19 cellular contexts compared by ENCODE assay signal in the genomic region with DNA sequence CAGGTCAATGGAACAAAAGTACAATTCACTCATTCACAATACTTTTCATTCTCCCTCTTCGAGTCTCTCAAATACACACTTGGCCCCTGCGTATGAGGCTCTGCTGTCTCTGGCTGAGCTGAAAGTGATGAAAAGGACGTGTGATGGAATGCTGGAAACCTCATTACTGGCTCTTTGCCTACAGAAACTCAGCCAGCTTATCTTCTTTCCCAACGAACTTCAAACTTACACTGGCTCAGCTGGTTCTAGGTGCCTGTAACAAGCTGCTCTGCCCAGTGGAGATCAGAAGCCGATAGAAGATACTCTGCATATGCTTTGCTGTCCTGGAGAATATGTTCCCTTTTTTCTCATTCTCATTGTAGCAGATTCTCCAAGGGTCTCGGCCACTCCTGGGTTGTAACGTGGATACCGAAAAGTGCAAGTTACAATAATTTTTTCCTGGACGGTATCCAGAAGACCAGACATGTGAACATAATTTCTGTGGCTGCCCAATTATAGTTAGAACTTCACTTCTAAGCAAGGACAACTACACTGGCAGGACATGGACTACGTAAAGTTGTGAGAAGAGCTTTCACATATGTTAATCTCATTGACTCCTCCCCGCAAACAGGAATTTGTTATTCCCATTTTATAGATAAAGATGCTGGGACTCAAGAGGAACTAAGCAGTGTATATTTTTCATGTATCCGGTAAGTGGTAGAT.
DNase-seq lines count a peak whose midpoint lies in the region; TF ChIP-seq lines count a peak whose summit lies in the region.
"Had no signal": no experiment of that assay in that cellular context is flagged by ENCODE, and none has a peak within 500 bp of the region (broad histone marks: within the 10 kb centered on the region; RNA-seq: fewer than 3 reads in every experiment).

No MANE protein-coding gene starts in this region.

- H2BK5ac ChIP-seq in mesenchymal stem cell (ENCODE audit: low read depth, low read length, poor library complexity, severe bottlenecking), result no peak overlapping the region

- no peak overlapping the region for H3K23ac ChIP-seq in mesenchymal stem cell (ENCODE audit: low read length in 2 of 2)

- H3K27me3 ChIP-seq in adrenal gland (no peaks in the 10 kb centered on the region), mesenchymal stem cell (ENCODE audit: control insufficient read depth in 1 of 2, insufficient read depth in 1 of 2, low read length in 2 of 2) (peaks cover 0 to 5% of the 10 kb centered on the region in 2 experiments), thyroid gland (no peaks in the 10 kb centered on the region)
- H3K27me3 ChIP-seq: esophagus muscularis mucosa, tibial artery had no signal

- 56 to 70% (median 66%) methylated on average over 12 of the region's 12 CpGs for WGBS in adrenal gland, 4 donors
- 64% methylated on average over 8 of the region's 12 CpGs for WGBS in mesenchymal stem cell
- 55 to 57% methylated on average over 12 of the region's 12 CpGs for WGBS in thyroid gland, 2 donors

- intact Hi-C loops in adrenal gland (cut with DNase I) (no loop called here), thyroid gland (cut with DNase I) (no loop called here)

- H3K4me1 ChIP-seq in adrenal gland (replicated peaks in 1 of 2) (peaks cover 0 to 7% of the 10 kb centered on the region in 2 donors), mesenchymal stem cell (ENCODE audit: control insufficient read depth, insufficient read depth, low read depth, low read length) (no peaks in the 10 kb centered on the region), thyroid gland (peaks cover 8 to 31% of the 10 kb centered on the region in 2 donors)

- TF ChIP-seq CTCF in adrenal gland (IDR thresholded peaks at IDR 0.05) (no peak), fibroblast of the aortic adventitia (IDR thresholded peaks at IDR 0.05; ENCODE audit: insufficient read depth, low read length) (no peak), thyroid gland (IDR thresholded peaks at IDR 0.05) (no peak)

- no peak overlapping the region for H3K14ac ChIP-seq in mesenchymal stem cell (ENCODE audit: low read length in 2 of 2)

- H2BK120ac ChIP-seq in mesenchymal stem cell (ENCODE audit: low read depth, low read length), result no peak overlapping the region

- H2BK15ac ChIP-seq in mesenchymal stem cell (ENCODE audit: low read depth, poor library complexity, severe bottlenecking), result no peak overlapping the region

- H3K79me1 ChIP-seq in mesenchymal stem cell (replicated peaks; ENCODE audit: low read length, poor library complexity, severe bottlenecking), result no peaks in the 10 kb centered on the region

- H3K4me3 ChIP-seq in adrenal gland (no peak overlapping the region), fibroblast of the aortic adventitia (ENCODE audit: low read depth, low read length) (no peak overlapping the region), mesenchymal stem cell (ENCODE audit: insufficient read depth in 1 of 2, low read depth in 1 of 2, low read length in 2 of 2) (no peak overlapping the region), thyroid gland (replicated peaks in 1 of 3) (no peak overlapping the region)
- H3K4me3 ChIP-seq: esophagus muscularis mucosa, GM12878, tibial artery had no signal

- H3K9ac ChIP-seq in mesenchymal stem cell (ENCODE audit: low read length), result peak overlapping the region; percentile 4

- H2AK5ac ChIP-seq in mesenchymal stem cell (ENCODE audit: low read length, severe bottlenecking), result no peak overlapping the region

- H3K27ac ChIP-seq in adrenal gland, result no peak overlapping the region
- H3K27ac ChIP-seq in mesenchymal stem cell (ENCODE audit: low read length, poor library complexity, severe bottlenecking), result no peak overlapping the region
- H3K27ac ChIP-seq in thyroid gland, result peak overlapping the region; percentile 64 to 78 (median 71)
- H3K27ac ChIP-seq: esophagus muscularis mucosa, tibial artery had no signal

- no peak overlapping the region for H3K4me2 ChIP-seq in mesenchymal stem cell (ENCODE audit: low read length, poor library complexity, severe bottlenecking)

- TF ChIP-seq POLR2A in adrenal gland (IDR thresholded peaks at IDR 0.05) (no peak), thyroid gland (IDR thresholded peaks at IDR 0.05) (peak in 1 of 2 donors; percentile 47)

- H3K36me3 ChIP-seq in adrenal gland (replicated peaks in 1 of 2), result no peaks in the 10 kb centered on the region
- no peaks in the 10 kb centered on the region for H3K36me3 ChIP-seq in mesenchymal stem cell (ENCODE audit: control insufficient read depth in 1 of 2, insufficient read depth in 2 of 2, low read depth in 1 of 2, low read length in 2 of 2)
- no peaks in the 10 kb centered on the region for H3K36me3 ChIP-seq in thyroid gland
- H3K36me3 ChIP-seq: esophagus muscularis mucosa, tibial artery had no signal

- H3K18ac ChIP-seq in mesenchymal stem cell (ENCODE audit: low read depth in 1 of 2, low read length in 2 of 2), result no peak overlapping the region

- H3K9me3 ChIP-seq in adrenal gland (replicated peaks in 1 of 3), result no peaks in the 10 kb centered on the region
- H3K9me3 ChIP-seq in mesenchymal stem cell (ENCODE audit: control insufficient read depth, low read length), result no peaks in the 10 kb centered on the region
- no peaks in the 10 kb centered on the region for H3K9me3 ChIP-seq in thyroid gland
- H3K9me3 ChIP-seq: esophagus muscularis mucosa, tibial artery had no signal

- no peak overlapping the region for H4K8ac ChIP-seq in mesenchymal stem cell (ENCODE audit: low read length)

- no peak overlapping the region for H3K4ac ChIP-seq in mesenchymal stem cell (ENCODE audit: low read depth in 1 of 2, low read length in 2 of 2)

- H2BK12ac ChIP-seq in mesenchymal stem cell (ENCODE audit: low read length in 2 of 2), result no peak overlapping the region

- H2AFZ ChIP-seq in mesenchymal stem cell (ENCODE audit: low read depth, low read length), result no peak overlapping the region

- DNase-seq in adrenal gland, result peak in 5 of 7 donors; percentile 17 to 57 (median 21)
- peak; percentile 37 for DNase-seq in fibroblast of the aortic adventitia (ENCODE audit: low read depth)
- no peak for DNase-seq in mesenchymal stem cell
- DNase-seq in thyroid gland, result peak; percentile 56 to 59
- DNase-seq in hippocampal formation (lab: John Stamatoyannopoulos, UW), result no peak
- no peak for DNase-seq in 8988T
- no peak for DNase-seq in SKM-1 (lab: John Stamatoyannopoulos, UW; ENCODE audit: unreplicated experiment)
- DNase-seq in stimulated activated naive CD4-positive, alpha-beta T cell (lab: John Stamatoyannopoulos, UW), result no peak
- DNase-seq: activated CD4-positive, alpha-beta T cell treated with anti-CD3 and anti-CD28 coated beads for 36 hours; activated T-cell treated with anti-CD3 and anti-CD28 coated beads for 4 hours; CD8-positive, alpha-beta memory T cell; EL; NCI-H1930; NCI-H82; stimulated activated CD4-positive, alpha-beta T cell treated with anti-CD3 and anti-CD28 coated beads, Interleukin-1b, Interleukin-23, amount 100 ng/mL, for 48 hours; T-helper 2 cell had no signal

- no peak overlapping the region for H4K91ac ChIP-seq in mesenchymal stem cell (ENCODE audit: low read length)

Comparison
In these comparisons a context has a peak if more than half of its experiments do, and no peak if none do; other contexts are left out.
1. DNase-seq: peak in adrenal gland (5 of 7), fibroblast of the aortic adventitia (single experiment) and thyroid gland (2 of 2); none in mesenchymal stem cell (single experiment), hippocampal formation (0 of 2), 8988T (single experiment), SKM-1 (single experiment) and stimulated activated naive CD4-positive, alpha-beta T cell (0 of 6).
2. H3K27ac ChIP-seq: peak in thyroid gland (3 of 3); none in adrenal gland (0 of 5) and mesenchymal stem cell (single experiment).